Comparison of ENCODE assay signal across 1 cellular context in genomic region chr4:54542540-54543041, GRCh38.
TF ChIP-seq lines count a peak whose summit lies in the region.

No MANE protein-coding gene starts in this region.

TF ChIP-seq in K562, 482 proteins besides CTCF, POLR2A, EP300 and RAD21 (continued from another document and continues in another):
- TF ChIP-seq ZNF280A (IDR thresholded peaks at IDR 0.05; ENCODE audit: low read depth, partially characterized antibody) (no peak), CBX2 (IDR thresholded peaks at IDR 0.05; ENCODE audit: insufficient read depth, low read length, poor library complexity, severe bottlenecking) (no peak), ZNF707 (CRISPR knock-in tag; conservative IDR thresholded peaks at IDR 0.05) (no peak), L3MBTL2 (IDR thresholded peaks at IDR 0.05) (no peak), NFXL1 (CRISPR knock-in tag; IDR thresholded peaks at IDR 0.05) (no peak), ZNF232 (CRISPR knock-in tag; IDR thresholded peaks at IDR 0.05) (no peak), KAT7 (CRISPR knock-in tag; IDR thresholded peaks at IDR 0.05; ENCODE audit: borderline replicate concordance) (no peak), CXXC5 (CRISPR knock-in tag; IDR thresholded peaks at IDR 0.05) (peak; percentile 63), E2F3 (CRISPR knock-in tag; IDR thresholded peaks at IDR 0.05) (no peak), GTF3C2 (IDR thresholded peaks at IDR 0.05; ENCODE audit: borderline replicate concordance, extremely low read depth, insufficient read length) (no peak), GTF2F1 (IDR thresholded peaks at IDR 0.05; ENCODE audit: low read depth, low read length) (no peak), CREB3 (tag; conservative IDR thresholded peaks at IDR 0.05; ENCODE audit: low read depth) (no peak), CTBP1 (IDR thresholded peaks at IDR 0.05; ENCODE audit: borderline replicate concordance) (peak; percentile 90), FOXP4 (CRISPR knock-in tag; IDR thresholded peaks at IDR 0.05; ENCODE audit: borderline replicate concordance) (no peak), PHF20 (IDR thresholded peaks at IDR 0.05; ENCODE audit: partially characterized antibody) (no peak), SMARCC2 (IDR thresholded peaks at IDR 0.05; ENCODE audit: low read depth) (peak; percentile 82; the same call in 1 of the 2 replicates), ZFP36 (IDR thresholded peaks at IDR 0.05; ENCODE audit: low read depth, low read length, partially characterized antibody) (no peak), TEAD4 (IDR thresholded peaks at IDR 0.05; ENCODE audit: low read length) (peak; percentile 96), TEAD4 (CRISPR knock-in tag; IDR thresholded peaks at IDR 0.05; ENCODE audit: borderline replicate concordance) (no peak), PML (IDR thresholded peaks at IDR 0.05; ENCODE audit: low read length) (peak; percentile 86), RBM25 (IDR thresholded peaks at IDR 0.05; ENCODE audit: low read depth, low read length, severe bottlenecking) (no peak), ELF1 (tag; IDR thresholded peaks at IDR 0.05) (no peak), HMBOX1 (IDR thresholded peaks at IDR 0.05) (no peak), ZNF644 (tag; IDR thresholded peaks at IDR 0.05; ENCODE audit: low read depth) (peak; percentile 86), EZH2 (IDR thresholded peaks at IDR 0.05; ENCODE audit: borderline replicate concordance, low read depth, low read length) (no peak), FOXK1 (CRISPR knock-in tag; IDR thresholded peaks at IDR 0.05; ENCODE audit: borderline replicate concordance) (no peak), GATA2 (CRISPR knock-in tag; IDR thresholded peaks at IDR 0.05) (peak; percentile 78; the same call in 1 of the 2 replicates), NFIC (IDR thresholded peaks at IDR 0.05) (peak; percentile 89), PHTF2 (CRISPR knock-in tag; IDR thresholded peaks at IDR 0.05) (no peak), NFRKB (IDR thresholded peaks at IDR 0.05; ENCODE audit: low read depth) (no peak), CEBPG (CRISPR knock-in tag; IDR thresholded peaks at IDR 0.05) (peak; percentile 62; the same call in 1 of the 2 replicates), CEBPG (tag; conservative IDR thresholded peaks at IDR 0.05 in 1 of 2, IDR thresholded peaks at IDR 0.05 in 1 of 2) (peak in 1 of 2 experiments; percentile 56; a peak in 1 of 4 replicates), GTF2B (IDR thresholded peaks at IDR 0.05; ENCODE audit: extremely low read depth, insufficient read length) (no peak), SMAD2 (IDR thresholded peaks at IDR 0.05; ENCODE audit: low read depth, low read length) (no peak), ZFP91 (CRISPR knock-in tag; IDR thresholded peaks at IDR 0.05) (no peak), NFIX (CRISPR knock-in tag; IDR thresholded peaks at IDR 0.05; ENCODE audit: low read depth) (no peak), SMAD3 (CRISPR knock-in tag; conservative IDR thresholded peaks at IDR 0.05) (0 out of 2 replicates have a peak, but pooled peaks have one; percentile 68), DNMT1 (IDR thresholded peaks at IDR 0.05) (no peak), CGGBP1 (CRISPR knock-in tag; IDR thresholded peaks at IDR 0.05) (no peak), RBM34 (IDR thresholded peaks at IDR 0.05; ENCODE audit: borderline replicate concordance, insufficient read depth, low read length) (no peak), TAL1 (IDR thresholded peaks at IDR 0.05) (peak; percentile 92), ZBED1 (IDR thresholded peaks at IDR 0.05) (0 out of 2 replicates have a peak, but pooled peaks have one; percentile 34), ZNF512 (tag; IDR thresholded peaks at IDR 0.05) (no peak), SLC30A9 (CRISPR knock-in tag; IDR thresholded peaks at IDR 0.05) (no peak), ZFPM2 (CRISPR knock-in tag; IDR thresholded peaks at IDR 0.05) (no peak), ZNF764 (CRISPR knock-in tag; IDR thresholded peaks at IDR 0.05; ENCODE audit: low read depth) (no peak), ZBTB9 (CRISPR knock-in tag; IDR thresholded peaks at IDR 0.05) (no peak), BCL6 (CRISPR knock-in tag; IDR thresholded peaks at IDR 0.05) (no peak), ILF3 (IDR thresholded peaks at IDR 0.05; ENCODE audit: borderline replicate concordance) (no peak), TCFL5 (CRISPR knock-in tag; conservative IDR thresholded peaks at IDR 0.05) (no peak), PTRF (tag; IDR thresholded peaks at IDR 0.05) (no peak), SAP30 (IDR thresholded peaks at IDR 0.05; ENCODE audit: borderline replicate concordance, insufficient read depth, low read depth, low read length, poor library complexity, severe bottlenecking) (no peak), PTTG1 (tag; IDR thresholded peaks at IDR 0.05; ENCODE audit: low read depth) (no peak), ELF4 (CRISPR knock-in tag; IDR thresholded peaks at IDR 0.05) (0 out of 2 replicates have a peak, but pooled peaks have one; percentile 53), ATF1 (CRISPR knock-in tag; IDR thresholded peaks at IDR 0.05) (no peak), ATF1 (tag; IDR thresholded peaks at IDR 0.05) (peak; percentile 88), VEZF1 (CRISPR knock-in tag; IDR thresholded peaks at IDR 0.05) (peak; percentile 62), ZNF699 (CRISPR knock-in tag; IDR thresholded peaks at IDR 0.05; ENCODE audit: insufficient replicate concordance) (no peak), MTA3 (IDR thresholded peaks at IDR 0.05; ENCODE audit: borderline replicate concordance) (peak; percentile 80), KLF10 (CRISPR knock-in tag; IDR thresholded peaks at IDR 0.05) (no peak), ZNF282 (CRISPR knock-in tag; IDR thresholded peaks at IDR 0.05) (no peak)
